ENCODE assay signal across 20 cellular contexts in genomic region chr14:96120392-96120791, GRCh38.
DNase-seq lines count a peak whose midpoint lies in the region; ATAC-seq and TF ChIP-seq lines count a peak whose summit lies in the region.
"Had no signal": no experiment of that assay in that cellular context is flagged by ENCODE, and none has a peak within 500 bp of the region (broad histone marks: within the 10 kb centered on the region; RNA-seq: fewer than 3 reads in every experiment).

No MANE protein-coding gene starts in this region.

- H3K27ac Mint-ChIP-seq in nephron = peak overlapping the region; percentile 16 to 50 (median 47)
- H3K27ac Mint-ChIP-seq in activated CD4-positive, alpha-beta memory T cell treated with anti-CD3 and anti-CD28 coated beads for 36 hours = no peak overlapping the region
- H3K27ac Mint-ChIP-seq: CD4-positive, CD25-positive, alpha-beta regulatory T cell had no signal

- H3K4me1 Mint-ChIP-seq in nephron = peaks cover 37% of the 10 kb centered on the region
- peaks cover 47% of the 10 kb centered on the region for H3K4me1 Mint-ChIP-seq in activated CD4-positive, alpha-beta memory T cell treated with anti-CD3 and anti-CD28 coated beads for 36 hours (ENCODE audit: low read depth)

- H3K27me3 Mint-ChIP-seq in nephron (ENCODE audit: low read depth) = peaks cover 8% of the 10 kb centered on the region
- H3K27me3 Mint-ChIP-seq in activated CD4-positive, alpha-beta memory T cell treated with anti-CD3 and anti-CD28 coated beads for 36 hours = no peaks in the 10 kb centered on the region

- peak; percentile 5 for DNase-seq in right atrium auricular region (ENCODE audit: low spot score)
- DNase-seq in heart right ventricle = no peak
- no peak for DNase-seq in PC-9
- DNase-seq in vagina (ENCODE audit: extremely low spot score in 2 of 2) = no peak
- no peak for DNase-seq in activated CD4-positive, alpha-beta memory T cell treated with anti-CD3 and anti-CD28 coated beads for 36 hours
- no peak for DNase-seq in posterior vena cava (ENCODE audit: low spot score)
- DNase-seq: CD4-positive, CD25-positive, alpha-beta regulatory T cell; Kasumi-1; NCI-H1105; NCI-H1436 treated with DMSO at 0.1 percent for 48 hours; NCI-H187 treated with DMSO at 0.1 percent for 48 hours; NCI-H446 treated with DMSO at 0.1 percent for 48 hours; NCI-H526; SHP77; SW 1271 had no signal

- intact Hi-C loops in heart right ventricle (cut with DNase I) (no loop called here), PC-9 (cut with micrococcal nuclease; ENCODE audit: unreplicated experiment) (no loop called here), vagina (cut with DNase I) (no loop called here), posterior vena cava (cut with DNase I) (no loop called here)
- intact Hi-C loops in activated CD4-positive, alpha-beta memory T cell treated with anti-CD3 and anti-CD28 coated beads for 36 hours (cut with micrococcal nuclease) = no loop called here

- H3K27ac ChIP-seq in right atrium auricular region (no peak overlapping the region), heart right ventricle (no peak overlapping the region), PC-9 (peak overlapping the region; percentile 90), vagina (peak overlapping the region; percentile 77)
- H3K27ac ChIP-seq: BLaER1, RWPE1 had no signal

- POLR2A ChIA-PET in PC-9 (lab: Charles Lee; ENCODE audit: unreplicated experiment) = no interaction called here
- POLR2A ChIA-PET in activated CD4-positive, alpha-beta memory T cell treated with anti-CD3 and anti-CD28 coated beads for 36 hours (lab: Charles Lee) = interaction anchor here (1.1 kb wide), 1 partner anchor 11 kb away, joined by 3 read pairs; no protein-coding TSS in a partner anchor

- peaks cover 62% of the 10 kb centered on the region for H3F3A ChIP-seq in PC-9 (ENCODE audit: insufficient read depth, low read depth)

- TF ChIP-seq CTCF in right atrium auricular region (IDR thresholded peaks at IDR 0.05) (no peak), heart right ventricle (IDR thresholded peaks at IDR 0.05) (no peak), PC-9 (conservative IDR thresholded peaks at IDR 0.05) (no peak), nephron (IDR thresholded peaks at IDR 0.05; ENCODE audit: unreplicated experiment in 3 of 3) (no peak), vagina (IDR thresholded peaks at IDR 0.05) (no peak)

- CTCF ChIA-PET in PC-9 (lab: Charles Lee) = no interaction called here
- CTCF ChIA-PET in activated CD4-positive, alpha-beta memory T cell treated with anti-CD3 and anti-CD28 coated beads for 36 hours (lab: Charles Lee) = interaction anchor here (1.0 kb wide), 1 partner anchor 156 kb away, joined by 4 read pairs; no protein-coding TSS in a partner anchor

- no peaks in the 10 kb centered on the region for H3K9me2 ChIP-seq in PC-9 (ENCODE audit: insufficient read depth)

- H3K36me3 ChIP-seq in right atrium auricular region = no peaks in the 10 kb centered on the region
- H3K36me3 ChIP-seq in heart right ventricle = no peaks in the 10 kb centered on the region
- H3K36me3 ChIP-seq in PC-9 (ENCODE audit: low read depth) = no peaks in the 10 kb centered on the region
- H3K36me3 ChIP-seq in vagina = no peaks in the 10 kb centered on the region
- H3K36me3 ChIP-seq: BLaER1 had no signal

- no peak overlapping the region for H3K4me3 Mint-ChIP-seq in nephron
- H3K4me3 Mint-ChIP-seq in activated CD4-positive, alpha-beta memory T cell treated with anti-CD3 and anti-CD28 coated beads for 36 hours = no peak overlapping the region
- H3K4me3 Mint-ChIP-seq: CD4-positive, CD25-positive, alpha-beta regulatory T cell had no signal

- ATAC-seq in heart right ventricle (no peak), HG03095 (IDR thresholded peaks at IDR 0.05; ENCODE audit: unreplicated experiment) (no peak)
- ATAC-seq: Panc1 had no signal

- no TSS peak for BruUV-seq in PC-9 (replicated peaks; lab: Mats Ljungman, UMichigan)

- H2AFZ ChIP-seq in PC-9 = no peak overlapping the region

- peaks cover 4% of the 10 kb centered on the region for H3K36me3 Mint-ChIP-seq in nephron (ENCODE audit: low read depth)
- H3K36me3 Mint-ChIP-seq in activated CD4-positive, alpha-beta memory T cell treated with anti-CD3 and anti-CD28 coated beads for 36 hours = no peaks in the 10 kb centered on the region
- H3K36me3 Mint-ChIP-seq: CD4-positive, CD25-positive, alpha-beta regulatory T cell had no signal

- H3K9me3 ChIP-seq in right atrium auricular region (no peaks in the 10 kb centered on the region), heart right ventricle (peaks cover 0 to 6% (median 0%) of the 10 kb centered on the region in 11 donors), PC-9 (ENCODE audit: insufficient read depth, low read depth) (no peaks in the 10 kb centered on the region), vagina (no peaks in the 10 kb centered on the region)

- H3K4me3 ChIP-seq in right atrium auricular region (no peak overlapping the region), heart right ventricle (no peak overlapping the region), PC-9 (no peak overlapping the region), vagina (no peak overlapping the region)
- H3K4me3 ChIP-seq: BLaER1 had no signal

- H3K4me1 ChIP-seq in right atrium auricular region = no peaks in the 10 kb centered on the region
- H3K4me1 ChIP-seq in heart right ventricle = peaks cover 0 to 3% (median 0%) of the 10 kb centered on the region in 9 donors
- peaks cover 80% of the 10 kb centered on the region for H3K4me1 ChIP-seq in PC-9 (replicated peaks; ENCODE audit: insufficient read depth)
- peaks cover 9% of the 10 kb centered on the region for H3K4me1 ChIP-seq in vagina

- H3K4me2 ChIP-seq in PC-9 = peak overlapping the region; percentile 70
- H3K4me2 ChIP-seq: BLaER1 had no signal

- no peaks in the 10 kb centered on the region for H3K79me2 ChIP-seq in PC-9 (ENCODE audit: low read depth)

- peaks cover 8% of the 10 kb centered on the region for H3K9me3 Mint-ChIP-seq in nephron
- H3K9me3 Mint-ChIP-seq in activated CD4-positive, alpha-beta memory T cell treated with anti-CD3 and anti-CD28 coated beads for 36 hours = no peaks in the 10 kb centered on the region

- TF ChIP-seq POLR2A in vagina (IDR thresholded peaks at IDR 0.05) = no peak

- H4K20me1 ChIP-seq in PC-9 (ENCODE audit: insufficient read depth) = no peaks in the 10 kb centered on the region
- H4K20me1 ChIP-seq: BLaER1 had no signal

- 70 to 79% methylated on average over 3 of the region's 3 CpGs for WGBS in heart right ventricle, 2 donors

- no peaks in the 10 kb centered on the region for H3K27me3 ChIP-seq in right atrium auricular region
- peaks cover 0 to 14% (median 0%) of the 10 kb centered on the region in 7 donors for H3K27me3 ChIP-seq in heart right ventricle
- H3K27me3 ChIP-seq in PC-9 (ENCODE audit: insufficient read depth, low read depth) = no peaks in the 10 kb centered on the region
- H3K27me3 ChIP-seq in vagina = no peaks in the 10 kb centered on the region
- H3K27me3 ChIP-seq: BLaER1 had no signal

Comparison
In these comparisons a context has a peak if more than half of its experiments do, and no peak if none do; other contexts are left out.
1. H3K27ac ChIP-seq: peak in PC-9 (single experiment) and vagina (single experiment); none in right atrium auricular region (0 of 2) and heart right ventricle (0 of 10).